In genomic region chr14:53055003-53055402, GRCh38 we compare ENCODE assay signal across 8 cellular contexts.
DNase-seq lines count a peak whose midpoint lies in the region; ATAC-seq and TF ChIP-seq lines count a peak whose summit lies in the region.

No MANE protein-coding gene starts in this region.

- ATAC-seq in HG02938 (IDR thresholded peaks at IDR 0.05; ENCODE audit: unreplicated experiment): peak; percentile 58

- WGBS in suprapubic skin: 0% methylated on average over 1 of the region's 1 CpG

- no peak overlapping the region for H3K4me3 ChIP-seq in suprapubic skin

- no peaks in the 10 kb centered on the region for H3K9me3 ChIP-seq in suprapubic skin

- intact Hi-C loops in activated CD4-positive, alpha-beta T cell treated with anti-CD3 and anti-CD28 coated beads, Interleukin-2, amount 10 ng/mL, durations not matched to agents 24 days and 14 days (cut with micrococcal nuclease): loop anchor here (2.0 to 10.0 kb wide), 2 partner anchors 232 to 250 kb away; no protein-coding TSS in a partner anchor

- no peak overlapping the region for H3K27ac Mint-ChIP-seq in activated CD4-positive, alpha-beta T cell treated with anti-CD3 and anti-CD28 coated beads, Interleukin-2, amount 10 ng/mL, durations not matched to agents 24 days and 14 days
- H3K27ac Mint-ChIP-seq in brain (peak overlapping the region in 1 of 5 experiments; percentile 29), immature natural killer cell (no peak overlapping the region)

- no peak for TF ChIP-seq POLR2A in suprapubic skin (IDR thresholded peaks at IDR 0.05)

- no peaks in the 10 kb centered on the region for H3K27me3 Mint-ChIP-seq in activated CD4-positive, alpha-beta T cell treated with anti-CD3 and anti-CD28 coated beads, Interleukin-2, amount 10 ng/mL, durations not matched to agents 24 days and 14 days
- no peaks in the 10 kb centered on the region for H3K27me3 Mint-ChIP-seq in brain
- H3K27me3 Mint-ChIP-seq in immature natural killer cell (ENCODE audit: low read depth in 3 of 3): no peaks in the 10 kb centered on the region

- H3K27ac ChIP-seq in suprapubic skin: peak overlapping the region; percentile 12

- H3K4me1 Mint-ChIP-seq in activated CD4-positive, alpha-beta T cell treated with anti-CD3 and anti-CD28 coated beads, Interleukin-2, amount 10 ng/mL, durations not matched to agents 24 days and 14 days: peaks cover 4% of the 10 kb centered on the region
- H3K4me1 Mint-ChIP-seq in brain: no peaks in the 10 kb centered on the region
- no peaks in the 10 kb centered on the region for H3K4me1 Mint-ChIP-seq in immature natural killer cell

- no peaks in the 10 kb centered on the region for H3K4me1 ChIP-seq in suprapubic skin

- peaks cover 4% of the 10 kb centered on the region for H3K36me3 ChIP-seq in suprapubic skin

- no peaks in the 10 kb centered on the region for H3K27me3 ChIP-seq in suprapubic skin

- no peak overlapping the region for H3K4me3 Mint-ChIP-seq in activated CD4-positive, alpha-beta T cell treated with anti-CD3 and anti-CD28 coated beads, Interleukin-2, amount 10 ng/mL, durations not matched to agents 24 days and 14 days
- no peak overlapping the region for H3K4me3 Mint-ChIP-seq in brain
- no peak overlapping the region for H3K4me3 Mint-ChIP-seq in immature natural killer cell

- no peaks in the 10 kb centered on the region for H3K9me3 Mint-ChIP-seq in activated CD4-positive, alpha-beta T cell treated with anti-CD3 and anti-CD28 coated beads, Interleukin-2, amount 10 ng/mL, durations not matched to agents 24 days and 14 days
- no peaks in the 10 kb centered on the region for H3K9me3 Mint-ChIP-seq in brain
- no peaks in the 10 kb centered on the region for H3K9me3 Mint-ChIP-seq in immature natural killer cell

- peak; percentile 79 to 81 for TF ChIP-seq CTCF in brain (conservative IDR thresholded peaks at IDR 0.05)
- TF ChIP-seq CTCF in suprapubic skin (IDR thresholded peaks at IDR 0.05): peak; percentile 26 to 58

- peaks cover 30% of the 10 kb centered on the region for H3K36me3 Mint-ChIP-seq in activated CD4-positive, alpha-beta T cell treated with anti-CD3 and anti-CD28 coated beads, Interleukin-2, amount 10 ng/mL, durations not matched to agents 24 days and 14 days (ENCODE audit: low read depth)
- H3K36me3 Mint-ChIP-seq in brain (peaks cover 13% of the 10 kb centered on the region), immature natural killer cell (peaks cover 6 to 16% (median 7%) of the 10 kb centered on the region in 3 donors)

- TF ChIP-seq EP300 in suprapubic skin (IDR thresholded peaks at IDR 0.05): no peak

- DNase-seq in activated CD4-positive, alpha-beta T cell treated with anti-CD3 and anti-CD28 coated beads, Interleukin-2, amount 10 ng/mL, durations not matched to agents 24 days and 14 days: peak; percentile 61
- DNase-seq in activated CD4-positive, alpha-beta T cell treated with anti-CD3 and anti-CD28 coated beads, Interleukin-2, amount 50 U/mL, for 48 hours: no peak
- peak; percentile 50 for DNase-seq in NCI-H460 (ENCODE audit: extremely low read depth, low read depth)
- peak; percentile 14 to 29 (median 27) for DNase-seq in immature natural killer cell
- DNase-seq in suprapubic skin (ENCODE audit: low spot score in 2 of 2): no peak
- DNase-seq in activated CD8-positive, alpha-beta memory T cell treated with anti-CD3 and anti-CD28 coated beads, Interleukin-2, amount 50 U/mL, for 48 hours: no peak

Comparison
In these comparisons a context has a peak if more than half of its experiments do, and no peak if none do; other contexts are left out.
1. DNase-seq: peak in activated CD4-positive, alpha-beta T cell treated with anti-CD3 and anti-CD28 coated beads, Interleukin-2, amount 10 ng/mL, durations not matched to agents 24 days and 14 days (single experiment), NCI-H460 (single experiment) and immature natural killer cell (3 of 3); none in activated CD4-positive, alpha-beta T cell treated with anti-CD3 and anti-CD28 coated beads, Interleukin-2, amount 50 U/mL, for 48 hours (0 of 2), suprapubic skin (0 of 2) and activated CD8-positive, alpha-beta memory T cell treated with anti-CD3 and anti-CD28 coated beads, Interleukin-2, amount 50 U/mL, for 48 hours (single experiment).